In genomic region chrY:12661974-12662670, GRCh38 we compare ENCODE assay signal across 8 cellular contexts. TPM values are rescaled to one million over a fixed set of nuclear protein-coding genes. Genes with fewer than 3 reads are reported as not detected.
DNase-seq lines count a peak whose midpoint lies in the region; ATAC-seq and TF ChIP-seq lines count a peak whose summit lies in the region.

No MANE protein-coding gene starts in this region.

- peak overlapping the region; percentile 97 for H3K27ac Mint-ChIP-seq in HFFc6
- peak overlapping the region; percentile 90 for H3K27ac Mint-ChIP-seq in T-helper 2 cell treated with Interferon-gamma antibody and Interleukin-4, amounts not matched to agents 5 μg/mL and 100 μg/mL, for 36 hours

- H3K27me3 Mint-ChIP-seq in HFFc6 (ENCODE audit: insufficient read depth), result peaks cover 2% of the 10 kb centered on the region; the same call in 1 of the 2 replicates
- no peaks in the 10 kb centered on the region for H3K27me3 Mint-ChIP-seq in T-helper 2 cell treated with Interferon-gamma antibody and Interleukin-4, amounts not matched to agents 5 μg/mL and 100 μg/mL, for 36 hours (ENCODE audit: low read depth)

- peak overlapping the region in 11 of 21 experiments; percentile 69 to 86 (median 81) for H3K27ac ChIP-seq in skin epidermis

- H3K4me3 Mint-ChIP-seq in HFFc6, result peak overlapping the region; percentile 99
- H3K4me3 Mint-ChIP-seq in T-helper 2 cell treated with Interferon-gamma antibody and Interleukin-4, amounts not matched to agents 5 μg/mL and 100 μg/mL, for 36 hours, result peak overlapping the region; percentile 95

- peak overlapping the region; percentile 85 for H3K4me3 ChIP-seq in AG10803 (ENCODE audit: low read length)
- H3K4me3 ChIP-seq in epithelial cell of proximal tubule (ENCODE audit: low read depth, low read length), result peak overlapping the region; percentile 71
- peak overlapping the region in 6 of 7 experiments; percentile 42 to 59 (median 53) for H3K4me3 ChIP-seq in skin epidermis

- peaks cover 24% of the 10 kb centered on the region for H3K4me1 Mint-ChIP-seq in HFFc6 (ENCODE audit: low read depth)
- peaks cover 15% of the 10 kb centered on the region for H3K4me1 Mint-ChIP-seq in T-helper 2 cell treated with Interferon-gamma antibody and Interleukin-4, amounts not matched to agents 5 μg/mL and 100 μg/mL, for 36 hours (ENCODE audit: low read depth)

- ATAC-seq in GM18519 (IDR thresholded peaks at IDR 0.05; ENCODE audit: low FRiP score, unreplicated experiment), result no peak

- peak; percentile 75 for DNase-seq in AG10803 (ENCODE audit: low read depth)
- peak; percentile 32 for DNase-seq in HFFc6
- peak; percentile 30 for DNase-seq in T-helper 2 cell treated with Interferon-gamma antibody and Interleukin-4, amounts not matched to agents 5 μg/mL and 100 μg/mL, for 36 hours (ENCODE audit: low spot score)
- no peak for DNase-seq in epithelial cell of proximal tubule (ENCODE audit: low read depth)
- no peak for DNase-seq in NCI-H524 (lab: John Stamatoyannopoulos, UW)
- DNase-seq in NCI-H187 treated with DMSO at 0.1 percent for 48 hours (lab: John Stamatoyannopoulos, UW), result no peak

- H3K36me3 Mint-ChIP-seq in HFFc6 (ENCODE audit: low read depth), result peaks cover 28% of the 10 kb centered on the region
- H3K36me3 Mint-ChIP-seq in T-helper 2 cell treated with Interferon-gamma antibody and Interleukin-4, amounts not matched to agents 5 μg/mL and 100 μg/mL, for 36 hours (ENCODE audit: low read depth), result peaks cover 22% of the 10 kb centered on the region

- no peaks in the 10 kb centered on the region for H3K9me3 Mint-ChIP-seq in HFFc6
- H3K9me3 Mint-ChIP-seq in T-helper 2 cell treated with Interferon-gamma antibody and Interleukin-4, amounts not matched to agents 5 μg/mL and 100 μg/mL, for 36 hours, result no peaks in the 10 kb centered on the region

- TF ChIP-seq CTCF in AG10803 (conservative IDR thresholded peaks at IDR 0.05; ENCODE audit: low read length), result no peak
- TF ChIP-seq CTCF in HFFc6 (IDR thresholded peaks at IDR 0.05), result no peak
- TF ChIP-seq CTCF in epithelial cell of proximal tubule (conservative IDR thresholded peaks at IDR 0.05; ENCODE audit: low read depth, low read length), result no peak

RNA-seq across cellular contexts. Expression of gene USP9Y, which starts 38.9 kb away (rescaled TPM):
- total RNA-seq in HFFc6 (2021; fragmentation: NEBNext Ultra II Directional; extraction: Animal tissue kit (Norgen Biotek cat#: 25700)), result 10 to 100 TPM; 16.7 to 21.1 (median 17.4) TPM
- 12.4 and 25.7 TPM in 2 replicates for total RNA-seq in epithelial cell of proximal tubule

Comparison
In these comparisons a context has a peak if more than half of its experiments do, and no peak if none do; other contexts are left out.
1. DNase-seq: peak in AG10803 (single experiment), HFFc6 (single experiment) and T-helper 2 cell treated with Interferon-gamma antibody and Interleukin-4, amounts not matched to agents 5 μg/mL and 100 μg/mL, for 36 hours (single experiment); none in epithelial cell of proximal tubule (single experiment), NCI-H524 (0 of 2) and NCI-H187 treated with DMSO at 0.1 percent for 48 hours (single experiment).
2. Peak in every context shown above with its lines, with median percentiles within 50 percentile points of each other: H3K4me3 ChIP-seq.